27 cellular contexts compared by ENCODE assay signal in genomic region chr3:32968367-32969087, GRCh38. TPM values are rescaled to one million over a fixed set of nuclear protein-coding genes. Genes with fewer than 3 reads are reported as not detected.
DNase-seq lines count a peak whose midpoint lies in the region; ATAC-seq, FAIRE-seq and TF ChIP-seq lines count a peak whose summit lies in the region.
"Had no signal": no experiment of that assay in that cellular context is flagged by ENCODE, and none has a peak within 500 bp of the region (broad histone marks: within the 10 kb centered on the region; RNA-seq: fewer than 3 reads in every experiment).

No MANE protein-coding gene starts in this region.

- H3K4me3 ChIP-seq in GM23338 (no peak overlapping the region), K562 (no peak overlapping the region), left lung (no peak overlapping the region)
- H3K4me3 ChIP-seq: BLaER1, MG63, upper lobe of left lung had no signal

- intact Hi-C loops in K562 (cut with micrococcal nuclease) (no loop called here), left lung (cut with DNase I) (no loop called here)

- peaks cover 29% of the 10 kb centered on the region for H3K9me3 Mint-ChIP-seq in GM23338

- H4K20me1 ChIP-seq in GM23338 (replicated peaks; ENCODE audit: insufficient read depth): no peaks in the 10 kb centered on the region; the same call in 1 of the 2 replicates
- H4K20me1 ChIP-seq in K562 (replicated peaks; ENCODE audit: control insufficient read depth, insufficient read depth, low read length): no peaks in the 10 kb centered on the region
- H4K20me1 ChIP-seq: BLaER1 had no signal

- no TSS peak for BruUV-seq in K562 (replicated peaks; lab: Mats Ljungman, UMichigan)

- H2AFZ ChIP-seq in GM23338 (no peak overlapping the region), K562 (ENCODE audit: low read depth, low read length) (peak overlapping the region; percentile 20)

- no peaks in the 10 kb centered on the region for H3K79me2 ChIP-seq in GM23338 (replicated peaks; ENCODE audit: insufficient read depth)
- H3K79me2 ChIP-seq in K562 (ENCODE audit: control insufficient read depth, insufficient read depth, low read length): no peaks in the 10 kb centered on the region

- no peak for FAIRE-seq in K562 (lab: Jason Lieb, UNC)

- CTCF ChIA-PET in K562 (lab: Yijun Ruan, JAX; ENCODE audit: low intra/inter-chr PET ratio): no interaction called here

- H3K27ac Mint-ChIP-seq in GM23338: no peak overlapping the region
- H3K27ac Mint-ChIP-seq: stimulated activated memory B cell treated with anti-CD40 and anti-IgM and Interleukin-4, amounts not matched to agents 10 μg/mL and 1 μg/mL and 100 μg/mL, for 72 hours had no signal

- no peak for TF ChIP-seq RAD21 in K562 (CRISPR knock-in tag; conservative IDR thresholded peaks at IDR 0.05 in 1 of 2, IDR thresholded peaks at IDR 0.05 in 1 of 2)

- H3K4me3 Mint-ChIP-seq in GM23338: no peak overlapping the region
- H3K4me3 Mint-ChIP-seq: activated T-cell treated with anti-CD3 and anti-CD28 coated beads, Interleukin-2, amount 50 U/mL, for 4 hours; stimulated activated memory B cell treated with anti-CD40 and anti-IgM and Interleukin-4, amounts not matched to agents 10 μg/mL and 1 μg/mL and 100 μg/mL, for 72 hours had no signal

- in situ Hi-C loops in K562 (cut with MboI): no loop called here

- H3F3A ChIP-seq in GM23338 (replicated peaks; ENCODE audit: low read depth): no peaks in the 10 kb centered on the region

- no peak for TF ChIP-seq EP300 in K562 (IDR thresholded peaks at IDR 0.05; ENCODE audit: low read length)

- peak; percentile 59 for ATAC-seq in GM23338
- no peak for ATAC-seq in K562
- ATAC-seq in left lung: peak; percentile 21
- ATAC-seq: activated T-cell treated with anti-CD3 and anti-CD28 coated beads, Interleukin-2, amount 50 U/mL, for 4 hours; sciatic nerve; stimulated activated memory B cell treated with anti-CD40 and anti-IgM and Interleukin-4, amounts not matched to agents 10 μg/mL and 1 μg/mL and 100 μg/mL, for 72 hours had no signal

- H3K27me3 Mint-ChIP-seq in GM23338 (ENCODE audit: insufficient read depth, low read depth, poor library complexity): no peaks in the 10 kb centered on the region
- H3K27me3 Mint-ChIP-seq: stimulated activated memory B cell treated with anti-CD40 and anti-IgM and Interleukin-4, amounts not matched to agents 10 μg/mL and 1 μg/mL and 100 μg/mL, for 72 hours had no signal

- peaks cover 12% of the 10 kb centered on the region; the same call in 1 of the 2 replicates for H3K9me3 ChIP-seq in K562 (replicated peaks; ENCODE audit: control insufficient read depth, insufficient read depth, low read depth, low read length)
- H3K9me3 ChIP-seq in left lung: peaks cover 0 to 11% of the 10 kb centered on the region in 2 donors
- H3K9me3 ChIP-seq: MG63 had no signal

- TF ChIP-seq CTCF in 22Rv1 (IDR thresholded peaks at IDR 0.05) (peak; percentile 20), GM23338 (conservative IDR thresholded peaks at IDR 0.05; ENCODE audit: low read depth in 2 of 2) (peak in 1 of 2 experiments; percentile 22; a peak in 1 of 4 replicates), K562 (IDR thresholded peaks at IDR 0.05 in 2 of 3, conservative IDR thresholded peaks at IDR 0.05 in 1 of 3; ENCODE audit: insufficient read depth in 2 of 3, low read depth in 1 of 3, low read length in 3 of 3) (no peak), left lung (IDR thresholded peaks at IDR 0.05) (no peak)

- no peaks in the 10 kb centered on the region for H3K36me3 ChIP-seq in GM23338 (ENCODE audit: insufficient read depth)
- H3K36me3 ChIP-seq in K562 (ENCODE audit: control insufficient read depth, insufficient read depth, low read length): no peaks in the 10 kb centered on the region
- H3K36me3 ChIP-seq in left lung: no peaks in the 10 kb centered on the region
- H3K36me3 ChIP-seq: BLaER1, MG63, upper lobe of left lung had no signal

- no peak for DNase-seq in GM23338 (ENCODE audit: low spot score)
- no peak for DNase-seq in K562 (ENCODE audit: extremely low read depth in 1 of 4, low spot score in 3 of 4)
- no peak for DNase-seq in left lung
- DNase-seq in amygdala (lab: John Stamatoyannopoulos, UW): no peak
- no peak for DNase-seq in AG08395 (ENCODE audit: low spot score)
- DNase-seq in kidney tubule cell (ENCODE audit: low spot score): no peak
- DNase-seq in activated effector memory CD4-positive, alpha-beta T cell treated with anti-CD3 and anti-CD28 coated beads, Interleukin-2, amount 50 U/mL, for 16 hours: no peak
- DNase-seq: ACHN; activated T-cell treated with anti-CD3 and anti-CD28 coated beads, Interleukin-2, amount 50 U/mL, for 4 hours; EL; H7; MG63; NCI-H1417 treated with DMSO at 0.1 percent for 48 hours; NCI-H446; NCI-H82; stimulated activated CD4-positive, alpha-beta T cell treated with anti-CD3 and anti-CD28 coated beads, Interleukin-4, amount 100 ng/mL, for 24 hours; substantia nigra; T-helper 1 cell; upper lobe of left lung had no signal

- POLR2A ChIA-PET in K562 (lab: Yijun Ruan, JAX): interaction anchor here (0.6 to 1.4 kb wide), 4 partner anchors 9 to 427 kb away, joined by 3 read pairs; no protein-coding TSS in a partner anchor

- H3K9ac ChIP-seq in K562 (ENCODE audit: insufficient read depth in 1 of 2, low read depth in 2 of 2, low read length in 2 of 2): no peak overlapping the region
- H3K9ac ChIP-seq: BLaER1 had no signal

- H3K36me3 Mint-ChIP-seq in GM23338 (ENCODE audit: low read depth): peaks cover 16% of the 10 kb centered on the region

- no peaks in the 10 kb centered on the region; the same call in 2 of the 3 replicates for H3K4me1 Mint-ChIP-seq in GM23338

- no peak overlapping the region for H3K4me2 ChIP-seq in GM23338
- H3K4me2 ChIP-seq in K562 (ENCODE audit: insufficient read depth, low read length): no peak overlapping the region
- H3K4me2 ChIP-seq: BLaER1 had no signal

- no peaks in the 10 kb centered on the region for H3K27me3 ChIP-seq in GM23338 (ENCODE audit: insufficient read depth)
- no peaks in the 10 kb centered on the region for H3K27me3 ChIP-seq in K562 (ENCODE audit: control insufficient read depth in 2 of 2, insufficient read depth in 2 of 2, low read length in 2 of 2)
- no peaks in the 10 kb centered on the region for H3K27me3 ChIP-seq in left lung
- H3K27me3 ChIP-seq: BLaER1, MG63, upper lobe of left lung had no signal

- H3K4me1 ChIP-seq in GM23338 (ENCODE audit: insufficient read depth) (no peaks in the 10 kb centered on the region), K562 (replicated peaks in 1 of 2; ENCODE audit: control insufficient read depth in 2 of 2, insufficient read depth in 2 of 2, low read length in 2 of 2) (peaks cover 5 to 25% of the 10 kb centered on the region in 2 experiments; a peak in 4 of 5 replicates), left lung (peaks cover 0 to 4% of the 10 kb centered on the region in 2 donors)
- H3K4me1 ChIP-seq: BLaER1 had no signal

- 73% methylated on average over 3 of the region's 3 CpGs for WGBS in K562 (ENCODE audit: insufficient coverage, low coverage, missing lambda C conversion rate)

- H3K9me2 ChIP-seq in GM23338 (ENCODE audit: insufficient read depth): no peaks in the 10 kb centered on the region

- no peaks in the 10 kb centered on the region for H3K9me1 ChIP-seq in K562 (ENCODE audit: control insufficient read depth, insufficient read depth, low read length)

- TF ChIP-seq POLR2A in K562 (conservative IDR thresholded peaks at IDR 0.05): no peak

- H3K27ac ChIP-seq in 22Rv1 (0 out of 2 replicates have a peak overlapping the region, but pooled peaks have one; percentile 13), GM23338 (ENCODE audit: low read depth) (no peak overlapping the region), K562 (ENCODE audit: extremely low read depth, low read depth, low read length) (no peak overlapping the region), left lung (no peak overlapping the region)
- H3K27ac ChIP-seq: BLaER1, RWPE1, upper lobe of left lung had no signal

TF ChIP-seq in K562, 482 proteins besides CTCF, POLR2A, EP300 and RAD21 (continues in another document):
- TF ChIP-seq NRF1 (conservative IDR thresholded peaks at IDR 0.05 in 1 of 2, IDR thresholded peaks at IDR 0.05 in 1 of 2) (no peak), ID3 (CRISPR knock-in tag; IDR thresholded peaks at IDR 0.05) (no peak), ID3 (tag; IDR thresholded peaks at IDR 0.05) (no peak), ARID2 (IDR thresholded peaks at IDR 0.05) (no peak), ZC3H8 (IDR thresholded peaks at IDR 0.05) (no peak), HEY1 (CRISPR knock-in tag; IDR thresholded peaks at IDR 0.05; ENCODE audit: borderline replicate concordance) (no peak), BDP1 (IDR thresholded peaks at IDR 0.05; ENCODE audit: insufficient read depth, insufficient read length) (no peak), PPARD (CRISPR knock-in tag; IDR thresholded peaks at IDR 0.05) (no peak), CHD1 (IDR thresholded peaks at IDR 0.05; ENCODE audit: low read length) (no peak), NCOA4 (IDR thresholded peaks at IDR 0.05; ENCODE audit: partially characterized antibody) (no peak)

RNA-seq across cellular contexts. Expression of gene CCR4, which starts 17.1 kb away (rescaled TPM):
- total RNA-seq in GM23338 (2014; rRNA removed; shearing (Covaris generic)): 0.35 and 0.39 TPM in 2 replicates
- polyA plus RNA-seq in GM23338 (2016; fragmentation: Nextera tagmentation; extraction: Ambion mirVana): 0.10 TPM in 1 of 2 replicates, not detected in the other
- total RNA-seq in K562 (2011; cell fraction: chromatin; rRNA removed; ENCODE audit: low replicate concordance): 0.65 and 1.2 TPM in 2 replicates
- total RNA-seq in K562 (2011; cell fraction: nucleolus; rRNA removed): 0.83 and 0.92 TPM in 2 replicates
- total RNA-seq in K562 (2011; cell fraction: nucleoplasm; rRNA removed): 0.88 and 1.1 TPM in 2 replicates
- total RNA-seq in K562 (2014; rRNA removed): 0.20 and 0.45 TPM in 2 replicates
- 0.22 and 0.45 TPM in 2 replicates for total RNA-seq in K562 (2014; rRNA removed; fragmentation: Illumina TruSeq; extraction: Trizol)
- total RNA-seq in K562 (2015; rRNA removed; fragmentation: Illumina TruSeq; extraction: Trizol): 0.04 TPM in 1 of 2 replicates, not detected in the other
- total RNA-seq in K562 (2021): 0.47 and 0.49 TPM in 2 replicates
- 0.27 and 0.47 TPM in 2 replicates for polyA plus RNA-seq in K562 (2011; rRNA removed)
- 0.25 and 0.36 TPM in 2 replicates for polyA plus RNA-seq in K562 (2011; cell fraction: cytosol; rRNA removed)
- 0.17 and 0.21 TPM in 2 replicates for polyA plus RNA-seq in K562 (2011; cell fraction: nucleus; rRNA removed)
- 0.07 TPM in 2 replicates for polyA plus RNA-seq in K562 (2012)
- 0.28 and 0.33 TPM in 2 replicates for polyA plus RNA-seq in K562 (2014; fragmentation: Illumina TruSeq; extraction: Trizol)
- polyA plus RNA-seq in K562 (2014; fragmentation: Nextera tagmentation; extraction: Ambion mirVana): under 1 TPM in 1 of 2 experiments, not detected in 1; 0.04 TPM
- polyA plus RNA-seq in K562 (2014; rRNA removed): 0.19 and 0.20 TPM in 2 replicates
- 0.39 and 0.77 TPM in 2 replicates for polyA minus RNA-seq in K562 (2011; rRNA and poly(A)+ RNA removed)
- 0.38 and 0.64 TPM in 2 replicates for polyA minus RNA-seq in K562 (2011; cell fraction: cytosol; rRNA and poly(A)+ RNA removed)
- 0.22 and 0.27 TPM in 2 replicates for polyA minus RNA-seq in K562 (2011; cell fraction: nucleus; rRNA and poly(A)+ RNA removed)
- total RNA-seq in left lung: 1 to 10 TPM in 1 of 2 donors, under 1 TPM in 1; 0.87 to 1.2 TPM
- total RNA-seq: epithelial cell of proximal tubule, H7, kidney epithelial cell had no signal
- polyA plus RNA-seq: neural cell had no signal
